ENCODE assay signal across 5 cellular contexts in the genomic region with DNA sequence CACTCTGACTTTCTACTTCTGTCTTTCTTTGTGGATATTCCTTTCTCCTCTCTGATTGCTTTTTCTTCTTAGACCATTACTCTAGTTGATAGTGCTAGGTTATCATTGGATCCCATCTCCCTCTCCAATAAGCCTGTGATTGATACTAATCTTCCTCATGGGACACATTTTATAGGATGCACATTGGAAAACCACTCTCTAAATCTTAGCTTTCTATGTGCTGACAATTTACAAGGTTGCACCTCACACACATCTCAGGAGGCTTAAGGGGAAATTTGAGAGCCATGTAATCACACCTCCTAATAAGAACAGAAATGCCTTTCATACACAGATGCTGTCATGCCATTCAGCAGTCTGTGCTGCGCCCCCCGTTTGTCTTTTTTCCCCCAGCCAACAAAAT.
"Had no signal": no experiment of that assay in that cellular context is flagged by ENCODE, and none has a peak within 500 bp of the region (broad histone marks: within the 10 kb centered on the region; RNA-seq: fewer than 3 reads in every experiment).

No MANE protein-coding gene starts in this region.

- H3K4me3 ChIP-seq: GM23338, K562 had no signal

- H3K4me3 Mint-ChIP-seq: GM23338, H9 had no signal

- H3K27ac Mint-ChIP-seq: GM23338, H9 had no signal

- DNase-seq: H9, HCEC 1CT, IMR-90 had no signal

- H3K9me3 Mint-ChIP-seq: GM23338, H9 had no signal

- H2AFZ ChIP-seq: GM23338 had no signal

- H3K4me2 ChIP-seq: GM23338 had no signal
